ENCODE assay signal across 1 cellular context in genomic region chr19:54115071-54116063, GRCh38.
A peak's percentile ranks its signal among the peaks of the same experiment; 100 is the strongest.
TF ChIP-seq lines count a peak whose summit lies in the region.

Gene PRPF31, plus strand, starts transcription at chr19:54115754. Its CDS starts 2,525 bp downstream, at chr19:54118279.
Gene TFPT, minus strand, starts transcription at chr19:54115657. Its CDS starts 388 bp downstream, at chr19:54115269.

TF ChIP-seq in HepG2, 621 proteins besides CTCF, POLR2A, EP300 and RAD21 (continued from another document and continues in another):
- TF ChIP-seq KDM5B (CRISPR knock-in tag; IDR thresholded peaks at IDR 0.05; ENCODE audit: borderline replicate concordance) (peak; percentile 77; the same call in 1 of the 2 replicates), ZNF362 (CRISPR knock-in tag; IDR thresholded peaks at IDR 0.05; ENCODE audit: borderline replicate concordance) (no peak; the same call in 1 of the 2 replicates), SRSF4 (IDR thresholded peaks at IDR 0.05; ENCODE audit: low read depth, low read length, poor library complexity, severe bottlenecking) (no peak), ZFP36L1 (CRISPR knock-in tag; IDR thresholded peaks at IDR 0.05) (peak; percentile 61; the same call in 1 of the 2 replicates), ZNF709 (CRISPR knock-in tag; IDR thresholded peaks at IDR 0.05) (no peak), MAX (IDR thresholded peaks at IDR 0.05) (peak; percentile 89), ZFX (CRISPR knock-in tag; IDR thresholded peaks at IDR 0.05; ENCODE audit: low read depth) (peak; percentile 100), TBX3 (IDR thresholded peaks at IDR 0.05; ENCODE audit: borderline replicate concordance) (peak; percentile 86), RBM22 (optimal IDR thresholded peaks at IDR 0.05; ENCODE audit: low read length) (no peak), KLF16 (CRISPR knock-in tag; IDR thresholded peaks at IDR 0.05) (peak in 1 of 2 experiments; percentile 98; a peak in 2 of 4 replicates), ZMAT3 (CRISPR knock-in tag; conservative IDR thresholded peaks at IDR 0.05) (no peak; the same call in 1 of the 2 replicates), ZNF382 (CRISPR knock-in tag; IDR thresholded peaks at IDR 0.05; ENCODE audit: borderline replicate concordance) (no peak), ELF1 (CRISPR knock-in tag; IDR thresholded peaks at IDR 0.05) (peak; percentile 87), MYNN (CRISPR knock-in tag; IDR thresholded peaks at IDR 0.05; ENCODE audit: low read depth) (no peak), KLF13 (CRISPR knock-in tag; IDR thresholded peaks at IDR 0.05) (0 out of 2 replicates have a peak, but pooled peaks have one; percentile 7), ESRRA (CRISPR knock-in tag; IDR thresholded peaks at IDR 0.05; ENCODE audit: low read depth) (no peak; the same call in 1 of the 2 replicates), JARID2 (CRISPR knock-in tag; IDR thresholded peaks at IDR 0.05; ENCODE audit: insufficient replicate concordance) (peak; percentile 83), TFAP4 (IDR thresholded peaks at IDR 0.05; ENCODE audit: borderline replicate concordance, low read depth) (peak; percentile 17; the same call in 1 of the 2 replicates), DPF2 (CRISPR knock-in tag; IDR thresholded peaks at IDR 0.05; ENCODE audit: borderline replicate concordance, low read depth) (no peak), YEATS4 (CRISPR knock-in tag; IDR thresholded peaks at IDR 0.05; ENCODE audit: borderline replicate concordance) (peak; percentile 84), ZNF513 (CRISPR knock-in tag; conservative IDR thresholded peaks at IDR 0.05) (0 out of 2 replicates have a peak, but pooled peaks have one; percentile 62), BCL3 (CRISPR knock-in tag; IDR thresholded peaks at IDR 0.05) (no peak), ZSCAN12 (CRISPR knock-in tag; IDR thresholded peaks at IDR 0.05) (no peak), ZNF619 (CRISPR knock-in tag; IDR thresholded peaks at IDR 0.05) (peak; percentile 76), SMYD3 (CRISPR knock-in tag; IDR thresholded peaks at IDR 0.05) (no peak), THAP9 (CRISPR knock-in tag; IDR thresholded peaks at IDR 0.05; ENCODE audit: borderline replicate concordance) (peak; percentile 97), FOXC1 (CRISPR knock-in tag; IDR thresholded peaks at IDR 0.05; ENCODE audit: borderline replicate concordance) (peak; percentile 52; the same call in 1 of the 2 replicates), ZMYM2 (CRISPR knock-in tag; IDR thresholded peaks at IDR 0.05) (no peak), MEIS2 (CRISPR knock-in tag; IDR thresholded peaks at IDR 0.05) (no peak), ZNF510 (CRISPR knock-in tag; IDR thresholded peaks at IDR 0.05; ENCODE audit: low read depth) (peak; percentile 81; the same call in 1 of the 2 replicates), CBX1 (IDR thresholded peaks at IDR 0.05; ENCODE audit: low read depth) (peak; percentile 77), FOSL2 (CRISPR knock-in tag; IDR thresholded peaks at IDR 0.05) (peak; percentile 48; the same call in 1 of the 2 replicates), ZNF558 (CRISPR knock-in tag; IDR thresholded peaks at IDR 0.05; ENCODE audit: borderline replicate concordance) (0 out of 2 replicates have a peak, but pooled peaks have one; percentile 48), PRDM15 (CRISPR knock-in tag; IDR thresholded peaks at IDR 0.05) (no peak), SNAPC4 (CRISPR knock-in tag; IDR thresholded peaks at IDR 0.05) (no peak; the same call in 1 of the 2 replicates), ZFP36L2 (CRISPR knock-in tag; IDR thresholded peaks at IDR 0.05) (no peak), ZNF331 (CRISPR knock-in tag; IDR thresholded peaks at IDR 0.05) (peak; percentile 62; the same call in 1 of the 2 replicates)
